In genomic region chr1:65233757-65234156, GRCh38 we compare ENCODE assay signal across 22 cellular contexts.
A peak's percentile ranks its signal among the peaks of the same experiment; 100 is the strongest.
DNase-seq lines count a peak whose midpoint lies in the region; ATAC-seq, FAIRE-seq and TF ChIP-seq lines count a peak whose summit lies in the region.
"Had no signal": no experiment of that assay in that cellular context is flagged by ENCODE, and none has a peak within 500 bp of the region (broad histone marks: within the 10 kb centered on the region; RNA-seq: fewer than 3 reads in every experiment).

No MANE protein-coding gene starts in this region.

- TF ChIP-seq POLR2A in K562 (conservative IDR thresholded peaks at IDR 0.05) (no peak), gastrocnemius medialis (IDR thresholded peaks at IDR 0.05) (no peak)

- peak overlapping the region; percentile 86 for H3K27ac ChIP-seq in K562 (ENCODE audit: extremely low read depth, low read depth, low read length)
- no peak overlapping the region for H3K27ac ChIP-seq in gastrocnemius medialis
- H3K27ac ChIP-seq: 22Rv1, A549, C4-2B, HL-60 had no signal

- FAIRE-seq in K562 (lab: Jason Lieb, UNC), result no peak
- FAIRE-seq: A549, D721Med, H54 had no signal

- H3K4me2 ChIP-seq in K562 (ENCODE audit: insufficient read depth, low read length), result peak overlapping the region; percentile 30; the same call in 1 of the 2 replicates
- H3K4me2 ChIP-seq: A549, GM23338 had no signal

- TF ChIP-seq RAD21 in K562 (CRISPR knock-in tag; conservative IDR thresholded peaks at IDR 0.05 in 1 of 2, IDR thresholded peaks at IDR 0.05 in 1 of 2), result no peak

- no peak overlapping the region for H3K9ac ChIP-seq in K562 (ENCODE audit: insufficient read depth in 1 of 2, low read depth in 2 of 2, low read length in 2 of 2)

- POLR2A ChIA-PET in K562 (lab: Yijun Ruan, JAX), result interaction anchor here (1.2 kb wide), 1 partner anchor 76 kb away, joined by 3 read pairs; no protein-coding TSS in a partner anchor

- ATAC-seq in K562, result no peak
- no peak for ATAC-seq in gastrocnemius medialis
- ATAC-seq: A549, GM23338, HCT116 had no signal

- no peak for TF ChIP-seq CTCF in K562 (IDR thresholded peaks at IDR 0.05 in 2 of 3, conservative IDR thresholded peaks at IDR 0.05 in 1 of 3; ENCODE audit: insufficient read depth in 2 of 3, low read depth in 1 of 3, low read length in 3 of 3)
- TF ChIP-seq CTCF in gastrocnemius medialis (IDR thresholded peaks at IDR 0.05 in 4 of 5, conservative IDR thresholded peaks at IDR 0.05 in 1 of 5), result no peak

- no TSS peak for BruUV-seq in K562 (replicated peaks; lab: Mats Ljungman, UMichigan)

- WGBS in K562 (ENCODE audit: insufficient coverage, low coverage, missing lambda C conversion rate), result 5% methylated on average over 2 of the region's 2 CpGs

- H3K27me3 ChIP-seq in K562 (ENCODE audit: control insufficient read depth in 2 of 2, insufficient read depth in 2 of 2, low read length in 2 of 2) (no peaks in the 10 kb centered on the region), gastrocnemius medialis (no peaks in the 10 kb centered on the region)

- peaks cover 8% of the 10 kb centered on the region; the same call in 2 of the 3 replicates for H3K36me3 ChIP-seq in K562 (ENCODE audit: control insufficient read depth, insufficient read depth, low read length)
- no peaks in the 10 kb centered on the region for H3K36me3 ChIP-seq in gastrocnemius medialis

- peaks cover 3% of the 10 kb centered on the region; the same call in 1 of the 3 replicates for H3K79me2 ChIP-seq in K562 (ENCODE audit: control insufficient read depth, insufficient read depth, low read length)

- DNase-seq in DMS 273 (lab: John Stamatoyannopoulos, UW; ENCODE audit: unreplicated experiment) (peak; percentile 7), DMS 273 treated with DMSO at 0.1 percent for 48 hours (lab: John Stamatoyannopoulos, UW) (no peak), HUDEP-2 (lab: John Stamatoyannopoulos, UW; ENCODE audit: unreplicated experiment in 76 of 76) (peak in 51 of 76 experiments; percentile 16 to 83 (median 37)), OCI-M1 (lab: John Stamatoyannopoulos, UW) (peak; percentile 66), K562 (ENCODE audit: extremely low read depth in 1 of 4, low spot score in 3 of 4) (peak in 1 of 4 experiments; percentile 44), cardiac septum (ENCODE audit: low spot score) (no peak), gastrocnemius medialis (no peak)
- DNase-seq in activated CD4-positive, alpha-beta T cell treated with anti-CD3 and anti-CD28 coated beads for 4 hours, result no peak
- DNase-seq: AML-193; Caco-2; CD4-positive, alpha-beta T cell; DMS79 treated with DMSO at 0.1 percent for 48 hours; GF-D8; HFFc6 had no signal

- H4K20me1 ChIP-seq in K562 (replicated peaks; ENCODE audit: control insufficient read depth, insufficient read depth, low read length), result no peaks in the 10 kb centered on the region

- H3K4me3 ChIP-seq in K562 (no peak overlapping the region), gastrocnemius medialis (no peak overlapping the region)
- H3K4me3 ChIP-seq: A549, GM23338 had no signal

- H3K9me1 ChIP-seq in K562 (ENCODE audit: control insufficient read depth, insufficient read depth, low read length), result no peaks in the 10 kb centered on the region

- peak; percentile 12; the same call in 1 of the 2 replicates for TF ChIP-seq EP300 in K562 (IDR thresholded peaks at IDR 0.05; ENCODE audit: low read length)

- intact Hi-C loops in K562 (cut with micrococcal nuclease) (loop anchor here (10.0 kb wide), 2 partner anchors 351 to 721 kb away; no protein-coding TSS in a partner anchor), cardiac septum (cut with DNase I) (no loop called here), gastrocnemius medialis (cut with DNase I; ENCODE audit: low total_unique reads) (no loop called here)

- H3K9me3 ChIP-seq in K562 (replicated peaks; ENCODE audit: control insufficient read depth, insufficient read depth, low read depth, low read length), result no peaks in the 10 kb centered on the region
- no peaks in the 10 kb centered on the region for H3K9me3 ChIP-seq in gastrocnemius medialis
- H3K9me3 ChIP-seq: A549, Caco-2 had no signal

- in situ Hi-C loops in K562 (cut with MboI), result no loop called here
- in situ Hi-C loops in gastrocnemius medialis (cut with MboI; ENCODE audit: low sequenced_read_pairs in 4 of 4), result loop anchor here in 2 of 4 donors (10.0 kb wide), 1 partner anchor 451 kb away; no protein-coding TSS in a partner anchor

- CTCF ChIA-PET in K562 (lab: Yijun Ruan, JAX; ENCODE audit: low intra/inter-chr PET ratio), result no interaction called here

- peak overlapping the region; percentile 7; the same call in 1 of the 2 replicates for H2AFZ ChIP-seq in K562 (ENCODE audit: low read depth, low read length)
- H2AFZ ChIP-seq: GM23338 had no signal

- H3K4me1 ChIP-seq in K562 (replicated peaks in 1 of 2; ENCODE audit: control insufficient read depth in 2 of 2, insufficient read depth in 2 of 2, low read length in 2 of 2) (peaks cover 43 to 65% of the 10 kb centered on the region in 2 experiments), gastrocnemius medialis (no peaks in the 10 kb centered on the region)
- H3K4me1 ChIP-seq: A549 had no signal

TF ChIP-seq in K562, 482 proteins besides CTCF, POLR2A, EP300 and RAD21 (continues in another document):
- TF ChIP-seq PHF8 (IDR thresholded peaks at IDR 0.05; ENCODE audit: borderline replicate concordance, low read length) (no peak), TCF7 (IDR thresholded peaks at IDR 0.05; ENCODE audit: borderline replicate concordance) (no peak), ZBTB1 (CRISPR knock-in tag; IDR thresholded peaks at IDR 0.05; ENCODE audit: borderline replicate concordance, low read depth) (no peak), MTA3 (IDR thresholded peaks at IDR 0.05; ENCODE audit: borderline replicate concordance) (0 out of 2 replicates have a peak, but pooled peaks have one; percentile 47), ZNF408 (CRISPR knock-in tag; IDR thresholded peaks at IDR 0.05; ENCODE audit: low read depth) (no peak), FOXJ2 (tag; IDR thresholded peaks at IDR 0.05) (no peak), PKNOX1 (IDR thresholded peaks at IDR 0.05) (peak; percentile 54), ZNF347 (CRISPR knock-in tag; IDR thresholded peaks at IDR 0.05; ENCODE audit: low read depth) (no peak), JUN (IDR thresholded peaks at IDR 0.05; ENCODE audit: borderline replicate concordance, low read depth, low read length) (no peak), JUN (CRISPR knock-in tag; IDR thresholded peaks at IDR 0.05; ENCODE audit: borderline replicate concordance) (no peak), EGR1 (conservative IDR thresholded peaks at IDR 0.05) (no peak), PRDM10 (IDR thresholded peaks at IDR 0.05; ENCODE audit: partially characterized antibody) (no peak), HBP1 (CRISPR knock-in tag; IDR thresholded peaks at IDR 0.05) (no peak), HDAC8 (tag; IDR thresholded peaks at IDR 0.05) (no peak), SMARCE1 (IDR thresholded peaks at IDR 0.05) (no peak; the same call in 1 of the 2 replicates), GATAD2B (IDR thresholded peaks at IDR 0.05; ENCODE audit: borderline replicate concordance) (no peak), TEAD4 (IDR thresholded peaks at IDR 0.05; ENCODE audit: low read length) (peak; percentile 32; the same call in 1 of the 2 replicates), TEAD4 (CRISPR knock-in tag; IDR thresholded peaks at IDR 0.05; ENCODE audit: borderline replicate concordance) (no peak), KHSRP (IDR thresholded peaks at IDR 0.05) (no peak)

Comparison
In these comparisons a context has a peak if more than half of its experiments do, and no peak if none do; other contexts are left out.
1. DNase-seq: peak in DMS 273 (single experiment), HUDEP-2 (51 of 76) and OCI-M1 (single experiment); none in DMS 273 treated with DMSO at 0.1 percent for 48 hours (single experiment), cardiac septum (single experiment), activated CD4-positive, alpha-beta T cell treated with anti-CD3 and anti-CD28 coated beads for 4 hours (0 of 2) and gastrocnemius medialis (0 of 2).